Comparison of ENCODE assay signal across 13 cellular contexts in genomic region chr3:10251006-10251405, GRCh38. TPM values are rescaled to one million over a fixed set of nuclear protein-coding genes. Genes with fewer than 3 reads are reported as not detected.
DNase-seq lines count a peak whose midpoint lies in the region; ATAC-seq and TF ChIP-seq lines count a peak whose summit lies in the region.
"Had no signal": no experiment of that assay in that cellular context is flagged by ENCODE, and none has a peak within 500 bp of the region (broad histone marks: within the 10 kb centered on the region; RNA-seq: fewer than 3 reads in every experiment).

No MANE protein-coding gene starts in this region.

- H3K36me3 Mint-ChIP-seq in H9 (ENCODE audit: insufficient read depth in 1 of 3, low read depth in 3 of 3) = peaks cover 45 to 66% (median 55%) of the 10 kb centered on the region in 3 experiments
- peaks cover 53 to 84% of the 10 kb centered on the region in 2 donors for H3K36me3 Mint-ChIP-seq in activated naive CD4-positive, alpha-beta T cell treated with anti-CD3 and anti-CD28 coated beads, Interleukin-2, amount 50 U/mL, for 72 hours
- peaks cover 24% of the 10 kb centered on the region for H3K36me3 Mint-ChIP-seq in mesothelial cell of epicardium

- WGBS in H9 (ENCODE audit: extremely low coverage, insufficient read length, low lambda C conversion rate) = no CpG with 5 or more reads among the region's 3 CpGs

- no peak overlapping the region for H2BK5ac ChIP-seq in H9 (ENCODE audit: insufficient read length, low read length)

- peaks cover 13% of the 10 kb centered on the region for H3K23me2 ChIP-seq in H9 (ENCODE audit: insufficient read length, low read depth, low read length, poor library complexity, severe bottlenecking)

- H3K27ac ChIP-seq in BLaER1 = peak overlapping the region; percentile 97; the same call in 1 of the 2 replicates
- H3K27ac ChIP-seq in H9 (ENCODE audit: insufficient read length, low read depth, low read length) = no peak overlapping the region
- H3K27ac ChIP-seq: transverse colon had no signal

- H2BK12ac ChIP-seq in H9 (ENCODE audit: insufficient read length, low read depth, low read length) = no peak overlapping the region

- H3K56ac ChIP-seq in H9 (ENCODE audit: insufficient read length, low read depth, low read length) = no peak overlapping the region

- H3K36me3 ChIP-seq in BLaER1 = peaks cover 52% of the 10 kb centered on the region

- POLR2A ChIA-PET in GM10248 (lab: Yijun Ruan, JAX) = no interaction called here

- no peak overlapping the region for H4K91ac ChIP-seq in H9 (ENCODE audit: insufficient read length, low read depth, low read length)

- H3T11ph ChIP-seq in H9 (ENCODE audit: low read length) = no peak overlapping the region

- no peak overlapping the region for H2AFZ ChIP-seq in H9 (ENCODE audit: low read length)

- H3K9me3 ChIP-seq in BLaER1 (peaks cover 6% of the 10 kb centered on the region), H9 (ENCODE audit: control insufficient read depth, low read depth, low read length) (no peaks in the 10 kb centered on the region)
- H3K9me3 ChIP-seq: transverse colon had no signal

- H3K4me3 Mint-ChIP-seq in H9 (peak overlapping the region; percentile 83 to 94), mesothelial cell of epicardium (peak overlapping the region; percentile 88)

- H3K4me1 Mint-ChIP-seq in H9 (peaks cover 26 to 27% of the 10 kb centered on the region in 2 experiments), mesothelial cell of epicardium (peaks cover 25% of the 10 kb centered on the region)

- no peak overlapping the region for H2BK120ac ChIP-seq in H9 (ENCODE audit: low read depth, low read length, poor library complexity, severe bottlenecking)

- H3K27me3 ChIP-seq in BLaER1 (no peaks in the 10 kb centered on the region), H9 (ENCODE audit: insufficient read depth, low read length) (no peaks in the 10 kb centered on the region)
- H3K27me3 ChIP-seq: transverse colon had no signal

- H3K27ac Mint-ChIP-seq in H9 = peak overlapping the region in 1 of 3 experiments; percentile 21; a peak in 1 of 7 replicates
- H3K27ac Mint-ChIP-seq in activated naive CD4-positive, alpha-beta T cell treated with anti-CD3 and anti-CD28 coated beads, Interleukin-2, amount 50 U/mL, for 72 hours = peak overlapping the region; percentile 93 to 98
- no peak overlapping the region for H3K27ac Mint-ChIP-seq in mesothelial cell of epicardium

- H3K4me2 ChIP-seq in BLaER1 (peak overlapping the region; percentile 83), H9 (ENCODE audit: insufficient read depth, insufficient read length, low read length) (peak overlapping the region; percentile 88)

- peaks cover 13% of the 10 kb centered on the region; the same call in 1 of the 2 replicates for H3K79me2 ChIP-seq in H9 (ENCODE audit: insufficient read depth, low read length)

- no peak overlapping the region for H2BK20ac ChIP-seq in H9 (ENCODE audit: low read depth, low read length, poor library complexity, severe bottlenecking)

- no peak overlapping the region for H3K14ac ChIP-seq in H9 (ENCODE audit: insufficient read depth, low read length)

- no peaks in the 10 kb centered on the region for H3K79me1 ChIP-seq in H9 (ENCODE audit: insufficient read depth, low read depth, low read length, poor library complexity, severe bottlenecking)

- H3K27me3 Mint-ChIP-seq in H9 (ENCODE audit: low read depth) = peaks cover 13% of the 10 kb centered on the region
- H3K27me3 Mint-ChIP-seq in mesothelial cell of epicardium (ENCODE audit: low read depth) = no peaks in the 10 kb centered on the region

- 0 out of 2 replicates have a peak overlapping the region, but pooled peaks have one; percentile 97 for H3K9ac ChIP-seq in BLaER1
- H3K9ac ChIP-seq in H9 (ENCODE audit: extremely low read depth, insufficient read length, low read length) = no peak overlapping the region

- TF ChIP-seq CTCF in H9 (conservative IDR thresholded peaks at IDR 0.05) = no peak
- no peak for TF ChIP-seq CTCF in mesothelial cell of epicardium (IDR thresholded peaks at IDR 0.05; ENCODE audit: unreplicated experiment)
- TF ChIP-seq CTCF in GM10248 (IDR thresholded peaks at IDR 0.05; ENCODE audit: control extremely low read depth, extremely low read depth, low read depth, missing control alignments) = no peak

- H3K23ac ChIP-seq in H9 (ENCODE audit: insufficient read length, low read depth, low read length) = no peak overlapping the region

- no peak overlapping the region for H3K4ac ChIP-seq in H9 (ENCODE audit: low read depth, low read length)

- H3K4me3 ChIP-seq in BLaER1 = peak overlapping the region; percentile 83

- no peak overlapping the region for H2AK5ac ChIP-seq in H9 (ENCODE audit: insufficient read length, low read length)

- peaks cover 40% of the 10 kb centered on the region for H3K4me1 ChIP-seq in BLaER1
- H3K4me1 ChIP-seq in H9 (ENCODE audit: insufficient read depth, low read length) = peaks cover 3% of the 10 kb centered on the region; the same call in 1 of the 2 replicates

- no peak for ATAC-seq in activated naive CD4-positive, alpha-beta T cell treated with anti-CD3 and anti-CD28 coated beads, Interleukin-2, amount 50 U/mL, for 72 hours
- no peak for ATAC-seq in HG03280 (IDR thresholded peaks at IDR 0.05; ENCODE audit: unreplicated experiment)
- ATAC-seq in HG03432 (IDR thresholded peaks at IDR 0.05; ENCODE audit: unreplicated experiment) = no peak
- ATAC-seq in GM21367 (IDR thresholded peaks at IDR 0.05; ENCODE audit: unreplicated experiment) = no peak

- H2BK15ac ChIP-seq in H9 (ENCODE audit: low read depth, low read length) = no peak overlapping the region

- no peak overlapping the region for H3K18ac ChIP-seq in H9 (ENCODE audit: insufficient read length, low read depth, low read length)

- no peak overlapping the region for H4K5ac ChIP-seq in H9 (ENCODE audit: insufficient read length, low read depth, low read length)

- H3K9me3 Mint-ChIP-seq in H9 = peaks cover 16% of the 10 kb centered on the region in 2 experiments
- H3K9me3 Mint-ChIP-seq in activated naive CD4-positive, alpha-beta T cell treated with anti-CD3 and anti-CD28 coated beads, Interleukin-2, amount 50 U/mL, for 72 hours = peaks cover 6 to 11% of the 10 kb centered on the region in 2 donors
- H3K9me3 Mint-ChIP-seq in mesothelial cell of epicardium = peaks cover 3% of the 10 kb centered on the region

- CTCF ChIA-PET in GM10248 (lab: Yijun Ruan, JAX) = no interaction called here

- no peak overlapping the region for H4K8ac ChIP-seq in H9 (replicated peaks; ENCODE audit: insufficient read length, low read depth, low read length)

- DNase-seq in H9 (no peak), mesothelial cell of epicardium (ENCODE audit: low spot score in 2 of 2, unreplicated experiment in 2 of 2) (no peak), GM10248 (ENCODE audit: extremely low spot score) (no peak)
- DNase-seq in activated naive CD4-positive, alpha-beta T cell treated with anti-CD3 and anti-CD28 coated beads, Interleukin-2, amount 50 U/mL, for 72 hours (ENCODE audit: low spot score in 2 of 2) = no peak
- DNase-seq: activated CD4-positive, alpha-beta T cell treated with anti-CD3 and anti-CD28 coated beads, Interleukin-2, amount 50 U/mL, for 1 hour; cerebellar nuclear complex; NCI-H187; transverse colon had no signal

- H4K20me1 ChIP-seq in BLaER1 = peaks cover 69% of the 10 kb centered on the region
- no peaks in the 10 kb centered on the region for H4K20me1 ChIP-seq in H9 (ENCODE audit: control insufficient read depth, insufficient read depth, insufficient read length)

RNA-seq across cellular contexts. Expression of gene TATDN2, which starts 2.7 kb away (rescaled TPM):
- total RNA-seq in H9 (2021) = 34.4 and 34.5 TPM in 2 replicates
- 10 to 100 TPM; 40.8 to 56.3 TPM for total RNA-seq in activated naive CD4-positive, alpha-beta T cell treated with anti-CD3 and anti-CD28 coated beads, Interleukin-2, amount 50 U/mL, for 72 hours
- 38.7 to 40.6 TPM (median 40.2 TPM) in 3 replicates for total RNA-seq in mesothelial cell of epicardium

RNA-seq across cellular contexts. Expression of gene GHRL, which starts 41.7 kb away (rescaled TPM):
- 1.3 TPM in 1 of 2 replicates, not detected in the other for total RNA-seq in H9 (2021)
- total RNA-seq in activated naive CD4-positive, alpha-beta T cell treated with anti-CD3 and anti-CD28 coated beads, Interleukin-2, amount 50 U/mL, for 72 hours = not detected
- 0.73 to 1.9 TPM (median 0.96 TPM) in 3 replicates for total RNA-seq in mesothelial cell of epicardium
- total RNA-seq: RPMI7951 had no signal
